In the genomic region with DNA sequence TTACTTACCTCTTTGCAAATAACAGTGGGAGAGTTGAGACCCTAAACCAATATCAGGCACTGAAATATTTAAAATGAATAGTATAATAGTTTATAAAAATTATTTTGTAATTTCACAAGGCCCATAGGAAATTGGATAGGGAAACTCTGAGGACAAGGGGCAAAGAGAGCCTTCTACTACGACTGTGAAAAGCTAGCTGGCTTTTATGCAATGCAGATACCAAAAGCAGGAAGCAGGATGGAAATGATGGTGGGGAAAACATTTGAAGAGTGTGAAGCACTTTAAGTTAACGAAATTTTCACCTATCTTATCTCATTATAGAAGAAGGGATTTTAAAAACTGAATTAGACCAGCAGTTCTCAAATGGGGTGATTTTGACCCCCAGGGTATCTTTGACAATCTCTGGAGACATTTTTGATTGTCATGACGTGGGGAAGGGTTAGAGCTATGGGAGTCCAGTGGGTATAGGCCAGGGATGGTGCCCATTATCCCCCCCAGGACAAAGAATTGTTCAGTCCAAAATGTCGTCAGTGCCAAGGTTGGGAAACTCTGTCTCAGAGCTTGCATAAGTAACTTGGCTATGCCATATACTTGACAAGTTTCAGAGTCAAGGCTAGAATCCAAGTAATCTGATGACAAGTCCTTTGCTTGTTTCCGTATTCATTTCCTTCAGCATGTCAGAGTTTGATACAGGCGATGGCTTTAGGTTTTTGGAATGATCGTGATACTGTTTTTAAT, we compare ENCODE assay signal across 8 cellular contexts.
"Had no signal": no experiment of that assay in that cellular context is flagged by ENCODE, and none has a peak within 500 bp of the region (broad histone marks: within the 10 kb centered on the region; RNA-seq: fewer than 3 reads in every experiment).

No MANE protein-coding gene starts in this region.

- DNase-seq: GM23248, GOT3, H7, HFFc6, IMR-90 had no signal

- H3K27ac ChIP-seq: GM23248 had no signal

- H3K9ac ChIP-seq: GM23248 had no signal

- H3K4me3 ChIP-seq: GM23248, HAP-1, K562 had no signal

- ATAC-seq: HCT116, K562 had no signal

- H3K4me1 ChIP-seq: HAP-1 had no signal

- H3K36me3 ChIP-seq: HAP-1 had no signal
